ENCODE assay signal across 8 cellular contexts in genomic region chr1:235415008-235415904, GRCh38. TPM values are rescaled to one million over a fixed set of nuclear protein-coding genes. Genes with fewer than 3 reads are reported as not detected.
DNase-seq lines count a peak whose midpoint lies in the region; ATAC-seq and TF ChIP-seq lines count a peak whose summit lies in the region.

No MANE protein-coding gene starts in this region.

- peaks cover 6% of the 10 kb centered on the region; the same call in 1 of the 2 replicates for H3K4me1 ChIP-seq in PC-3 (ENCODE audit: insufficient read depth, low read length)
- peaks cover 2% of the 10 kb centered on the region for H3K4me1 ChIP-seq in fibroblast of lung (ENCODE audit: control insufficient read depth, extremely low read depth, insufficient read depth, low read length)

- H3K9me2 ChIP-seq in PC-3 (replicated peaks; ENCODE audit: low read length) = no peaks in the 10 kb centered on the region

- ATAC-seq in GM18868 (IDR thresholded peaks at IDR 0.05; ENCODE audit: unreplicated experiment) = peak; percentile 82
- ATAC-seq in PC-3 = peak; percentile 91

- peaks cover 7% of the 10 kb centered on the region for H3K4me1 Mint-ChIP-seq in activated T-cell treated with anti-CD3 and anti-CD28 coated beads, Interleukin-2, amount 50 U/mL, for 24 hours (ENCODE audit: low read depth)
- H3K4me1 Mint-ChIP-seq in neural crest cell = peaks cover 14% of the 10 kb centered on the region

- H3F3A ChIP-seq in PC-3 (ENCODE audit: low read length, unreplicated experiment) = peaks cover 7% of the 10 kb centered on the region

- no peaks in the 10 kb centered on the region for H3K27me3 Mint-ChIP-seq in activated T-cell treated with anti-CD3 and anti-CD28 coated beads, Interleukin-2, amount 50 U/mL, for 24 hours
- no peaks in the 10 kb centered on the region for H3K27me3 Mint-ChIP-seq in neural crest cell (ENCODE audit: low read depth)

- intact Hi-C loops in PC-3 (cut with micrococcal nuclease) = loop anchor here (1.0 kb wide), 1 partner anchor 162 kb away; no protein-coding TSS in a partner anchor

- H3K9ac ChIP-seq in PC-3 (ENCODE audit: low read length) (no peak overlapping the region), fibroblast of lung (ENCODE audit: insufficient read depth, low read length) (no peak overlapping the region)

- H3K27ac Mint-ChIP-seq in activated T-cell treated with anti-CD3 and anti-CD28 coated beads, Interleukin-2, amount 50 U/mL, for 24 hours = no peak overlapping the region
- no peak overlapping the region for H3K27ac Mint-ChIP-seq in neural crest cell (ENCODE audit: unreplicated experiment)

- H3K27ac ChIP-seq in PC-3 (ENCODE audit: low read length) (no peak overlapping the region), fibroblast of lung (ENCODE audit: insufficient read depth, low read length) (no peak overlapping the region)

- CTCF ChIA-PET in PC-3 (lab: Charles Lee) = interaction anchor here (0.5 to 1.1 kb wide), 5 partner anchors 51 to 556 kb away, joined by 3 to 6 read pairs (median 5); no protein-coding TSS in a partner anchor

- H3K4me3 ChIP-seq in PC-3 (ENCODE audit: low read length) (no peak overlapping the region), fibroblast of lung (replicated peaks in 1 of 4; ENCODE audit: control extremely low read depth in 1 of 4, insufficient read depth in 1 of 4, low read depth in 3 of 4, low read length in 4 of 4) (no peak overlapping the region)

- peaks cover 38% of the 10 kb centered on the region for H3K36me3 Mint-ChIP-seq in activated T-cell treated with anti-CD3 and anti-CD28 coated beads, Interleukin-2, amount 50 U/mL, for 24 hours (ENCODE audit: low read depth)
- peaks cover 2% of the 10 kb centered on the region for H3K36me3 Mint-ChIP-seq in neural crest cell (ENCODE audit: low read depth)

- H3K27me3 ChIP-seq in PC-3 (ENCODE audit: low read length) (no peaks in the 10 kb centered on the region), fibroblast of lung (ENCODE audit: control insufficient read depth, insufficient read depth, low read length) (no peaks in the 10 kb centered on the region)

- no peaks in the 10 kb centered on the region for H3K9me3 Mint-ChIP-seq in activated T-cell treated with anti-CD3 and anti-CD28 coated beads, Interleukin-2, amount 50 U/mL, for 24 hours
- H3K9me3 Mint-ChIP-seq in neural crest cell = no peaks in the 10 kb centered on the region

- H4K20me1 ChIP-seq in PC-3 (ENCODE audit: low read length) (no peaks in the 10 kb centered on the region; the same call in 1 of the 2 replicates), fibroblast of lung (ENCODE audit: control insufficient read depth, extremely low read depth, insufficient read depth, low read length) (no peaks in the 10 kb centered on the region)

- H2AFZ ChIP-seq in PC-3 (ENCODE audit: low read length) (no peak overlapping the region), fibroblast of lung (ENCODE audit: low read length) (no peak overlapping the region)

- BruUV-seq in PC-3 (replicated peaks; lab: Mats Ljungman, UMichigan) = no TSS peak

- no peaks in the 10 kb centered on the region for H3K79me2 ChIP-seq in PC-3 (ENCODE audit: low read length)
- H3K79me2 ChIP-seq in fibroblast of lung (ENCODE audit: control insufficient read depth, insufficient read depth, low read length) = peaks cover 4% of the 10 kb centered on the region

- TF ChIP-seq CTCF in PC-3 (conservative IDR thresholded peaks at IDR 0.05; ENCODE audit: low read depth, low read length) (peak; percentile 73), fibroblast of lung (conservative IDR thresholded peaks at IDR 0.05 in 1 of 2, IDR thresholded peaks at IDR 0.05 in 1 of 2; ENCODE audit: low read depth in 1 of 2, low read length in 2 of 2) (peak; percentile 66 to 80), neural crest cell (conservative IDR thresholded peaks at IDR 0.05) (peak; percentile 84)

- H3K4me3 Mint-ChIP-seq in activated T-cell treated with anti-CD3 and anti-CD28 coated beads, Interleukin-2, amount 50 U/mL, for 24 hours = no peak overlapping the region
- peak overlapping the region; percentile 32 for H3K4me3 Mint-ChIP-seq in neural crest cell

- DNase-seq in AG08395 (ENCODE audit: low spot score) (peak; percentile 79), HUDEP-2 (lab: John Stamatoyannopoulos, UW; ENCODE audit: unreplicated experiment in 76 of 76) (peak in 62 of 76 experiments; percentile 2 to 76 (median 40)), PC-3 (peak; percentile 71), fibroblast of lung (ENCODE audit: low read depth in 2 of 2) (peak; percentile 71 to 85), neural crest cell (ENCODE audit: low read depth, low spot score) (peak; percentile 44), superior temporal gyrus (ENCODE audit: extremely low spot score) (peak; percentile 73)
- DNase-seq in activated T-cell treated with anti-CD3 and anti-CD28 coated beads, Interleukin-2, amount 50 U/mL, for 24 hours = peak; percentile 57

- H3K36me3 ChIP-seq in PC-3 (ENCODE audit: low read depth, low read length) = no peaks in the 10 kb centered on the region; the same call in 1 of the 2 replicates
- H3K36me3 ChIP-seq in fibroblast of lung (ENCODE audit: control insufficient read depth, insufficient read depth, low read length) = peaks cover 2% of the 10 kb centered on the region

- no peak overlapping the region for H3K4me2 ChIP-seq in PC-3 (ENCODE audit: low read length)
- no peak overlapping the region for H3K4me2 ChIP-seq in fibroblast of lung (ENCODE audit: extremely low read depth, insufficient read depth, low read length)

- POLR2A ChIA-PET in PC-3 (lab: Charles Lee; ENCODE audit: unreplicated experiment) = interaction anchor here (0.6 kb wide), 3 partner anchors 48 to 283 kb away, joined by 3 to 7 read pairs (median 3); partner anchors contain the start of gene TBCE

- no peaks in the 10 kb centered on the region for H3K9me3 ChIP-seq in PC-3 (ENCODE audit: low read length)
- no peaks in the 10 kb centered on the region for H3K9me3 ChIP-seq in fibroblast of lung (ENCODE audit: control insufficient read depth, insufficient read depth, low read depth, low read length)

RNA-seq across cellular contexts. Expression of gene TBCE, which starts 48.0 kb away (rescaled TPM):
- 31.8 and 41.0 TPM in 2 replicates for total RNA-seq in PC-3 (2014; rRNA removed)
- total RNA-seq in fibroblast of lung = 18.2 and 31.4 TPM in 2 replicates
- 32.0 and 46.9 TPM in 2 replicates for polyA plus RNA-seq in fibroblast of lung
- polyA plus RNA-seq in fibroblast of lung (2012) = 34.6 and 42.3 TPM in 2 replicates
- polyA minus RNA-seq in fibroblast of lung (ENCODE audit: low replicate concordance) = 1.3 and 4.4 TPM in 2 replicates
- 28.2 and 33.3 TPM in 2 replicates for total RNA-seq in neural crest cell
